In the genomic region with DNA sequence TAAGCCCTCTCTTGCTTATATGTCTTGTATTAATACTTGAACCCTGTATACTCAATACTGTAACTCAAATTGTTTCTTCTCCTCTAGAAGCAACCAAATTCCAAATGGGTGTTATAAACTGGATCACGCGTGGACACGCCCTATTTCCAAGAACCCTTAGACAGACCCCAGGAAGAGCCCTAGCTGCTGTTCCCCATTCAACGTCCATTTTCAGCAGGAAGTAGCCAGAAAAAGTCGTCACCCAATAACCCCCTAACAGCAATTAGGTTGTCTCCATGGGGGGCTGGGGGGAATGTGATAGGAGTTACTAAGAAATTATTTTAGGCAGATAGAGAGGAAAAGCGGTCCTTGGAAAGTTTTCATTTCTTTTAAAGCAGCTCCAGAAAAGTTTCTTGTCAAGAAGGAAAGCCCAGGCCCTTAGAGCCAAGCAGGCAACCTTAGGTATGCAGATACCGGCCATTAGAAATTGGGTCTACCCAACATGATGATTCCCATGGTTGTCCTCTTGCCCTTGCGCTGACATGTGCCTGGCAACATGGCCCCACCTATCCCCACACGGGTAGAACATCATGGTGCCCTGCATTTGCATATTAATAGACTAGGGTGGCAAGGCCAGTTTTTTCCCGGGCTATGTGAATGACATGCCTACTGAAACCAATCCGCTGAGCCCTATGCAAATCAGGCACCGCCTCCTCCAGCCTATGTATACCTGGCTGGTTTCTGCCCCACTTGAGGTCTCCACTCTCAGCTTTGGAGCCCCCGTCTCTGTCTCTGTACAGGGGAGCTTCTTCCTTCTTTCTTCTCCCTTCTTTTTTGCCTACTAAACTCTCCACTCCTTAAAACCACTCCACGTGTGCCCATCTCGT, we compare ENCODE assay signal across 16 cellular contexts. TPM values are rescaled to one million over a fixed set of nuclear protein-coding genes. Genes with fewer than 3 reads are reported as not detected.
A peak's percentile ranks its signal among the peaks of the same experiment; 100 is the strongest.
DNase-seq lines count a peak whose midpoint lies in the region; ATAC-seq and TF ChIP-seq lines count a peak whose summit lies in the region.
"Had no signal": no experiment of that assay in that cellular context is flagged by ENCODE, and none has a peak within 500 bp of the region (broad histone marks: within the 10 kb centered on the region; RNA-seq: fewer than 3 reads in every experiment).

No MANE protein-coding gene starts in this region.

- peaks cover 13% of the 10 kb centered on the region for H3K36me3 Mint-ChIP-seq in Caco-2 (ENCODE audit: insufficient read depth, unreplicated experiment)
- H3K36me3 Mint-ChIP-seq: activated naive CD4-positive, alpha-beta T cell treated with anti-CD3 and anti-CD28 coated beads, Interleukin-2, amount 50 U/mL, for 24 hours had no signal

- H3K4me3 ChIP-seq in Caco-2 (ENCODE audit: low read depth, low read length) (no peak overlapping the region), OCI-LY7 (ENCODE audit: low read depth, low read length, poor library complexity, severe bottlenecking) (peak overlapping the region; percentile 98), esophagus squamous epithelium (no peak overlapping the region)

- H3K27me3 ChIP-seq in Caco-2 (replicated peaks; ENCODE audit: control insufficient read depth, insufficient read depth, low read length) (no peaks in the 10 kb centered on the region), esophagus squamous epithelium (no peaks in the 10 kb centered on the region)

- TF ChIP-seq CTCF in Caco-2 (IDR thresholded peaks at IDR 0.05; ENCODE audit: insufficient read depth in 1 of 2, low read depth in 1 of 2, low read length in 1 of 2, severe bottlenecking in 1 of 2, unreplicated experiment in 1 of 2): no peak
- TF ChIP-seq CTCF in OCI-LY7 (conservative IDR thresholded peaks at IDR 0.05; ENCODE audit: low read length): no peak
- no peak for TF ChIP-seq CTCF in esophagus squamous epithelium (IDR thresholded peaks at IDR 0.05)

- H3K9me3 ChIP-seq in Caco-2 (no peaks in the 10 kb centered on the region), KOPT-K1 (ENCODE audit: insufficient read depth, low read length, poor library complexity, severe bottlenecking) (no peaks in the 10 kb centered on the region), OCI-LY7 (ENCODE audit: low read length) (no peaks in the 10 kb centered on the region), esophagus squamous epithelium (no peaks in the 10 kb centered on the region)

- whole genome bisulfite sequencing in esophagus squamous epithelium, 2 donors: 87 to 89% methylated on average over 13 to 14 of the region's 15 CpGs

- TF ChIP-seq POLR2A in esophagus squamous epithelium (IDR thresholded peaks at IDR 0.05): no peak

- H2AFZ ChIP-seq in OCI-LY7 (ENCODE audit: low read length): no peak overlapping the region

- H3K4me1 Mint-ChIP-seq in Caco-2 (ENCODE audit: low read depth, unreplicated experiment): peaks cover 18% of the 10 kb centered on the region

- peaks cover 60% of the 10 kb centered on the region for H3K4me1 ChIP-seq in Caco-2
- H3K4me1 ChIP-seq in OCI-LY7 (ENCODE audit: insufficient read depth, low read length, poor library complexity, severe bottlenecking): peaks cover 82% of the 10 kb centered on the region
- peaks cover 3 to 42% (median 13%) of the 10 kb centered on the region in 3 donors for H3K4me1 ChIP-seq in esophagus squamous epithelium

- H3K79me2 ChIP-seq in OCI-LY7 (ENCODE audit: insufficient read depth, low read depth, low read length): peaks cover 39% of the 10 kb centered on the region

- no peaks in the 10 kb centered on the region for H3K36me3 ChIP-seq in Caco-2 (ENCODE audit: control insufficient read depth, insufficient read depth, low read length)
- H3K36me3 ChIP-seq in KOPT-K1 (ENCODE audit: insufficient read depth, low read length): no peaks in the 10 kb centered on the region
- no peaks in the 10 kb centered on the region for H3K36me3 ChIP-seq in OCI-LY7 (ENCODE audit: insufficient read depth, low read length)
- H3K36me3 ChIP-seq in esophagus squamous epithelium: no peaks in the 10 kb centered on the region

- BruUV-seq in Caco-2 (replicated peaks; lab: Mats Ljungman, UMichigan) (no TSS peak), OCI-LY7 (replicated peaks; lab: Mats Ljungman, UMichigan) (no TSS peak)

- H3K27me3 Mint-ChIP-seq in Caco-2 (ENCODE audit: insufficient read depth, unreplicated experiment): no peaks in the 10 kb centered on the region
- H3K27me3 Mint-ChIP-seq: activated naive CD4-positive, alpha-beta T cell treated with anti-CD3 and anti-CD28 coated beads, Interleukin-2, amount 50 U/mL, for 24 hours; effector memory CD8-positive, alpha-beta T cell had no signal

- H3K27ac Mint-ChIP-seq in Caco-2 (ENCODE audit: unreplicated experiment): no peak overlapping the region
- H3K27ac Mint-ChIP-seq: activated naive CD4-positive, alpha-beta T cell treated with anti-CD3 and anti-CD28 coated beads, Interleukin-2, amount 50 U/mL, for 24 hours; activated T-cell treated with anti-CD3 and anti-CD28 coated beads, Interleukin-2, amount 50 U/mL, for 72 hours; effector memory CD8-positive, alpha-beta T cell had no signal

- intact Hi-C loops in Caco-2 (cut with micrococcal nuclease; ENCODE audit: unreplicated experiment): loop anchor here (1.0 kb wide), 1 partner anchor 37 kb away; no protein-coding TSS in a partner anchor
- intact Hi-C loops in OCI-LY7 (cut with micrococcal nuclease; ENCODE audit: unreplicated experiment): loop anchor here (10.0 kb wide), 1 partner anchor 293 kb away; a partner anchor contains a TSS
- intact Hi-C loops in esophagus squamous epithelium (cut with DNase I): no loop called here

- POLR2A ChIA-PET in Caco-2 (lab: Charles Lee): no interaction called here
- POLR2A ChIA-PET in OCI-LY7 (lab: Charles Lee): interaction anchor here (0.6 to 1.4 kb wide), 4 partner anchors 75 to 78 kb away, joined by 3 to 4 read pairs (median 4); no protein-coding TSS in a partner anchor

- H3K27ac ChIP-seq in KOPT-K1 (ENCODE audit: low read depth, low read length, poor library complexity, severe bottlenecking): peak overlapping the region; percentile 58
- peak overlapping the region; percentile 100 for H3K27ac ChIP-seq in OCI-LY7 (ENCODE audit: low read depth, low read length, poor library complexity, severe bottlenecking)
- peak overlapping the region in 1 of 4 donors; percentile 30 for H3K27ac ChIP-seq in esophagus squamous epithelium

- no peaks in the 10 kb centered on the region for H3K9me2 ChIP-seq in OCI-LY7 (ENCODE audit: insufficient read depth, low read length)

- CTCF ChIA-PET in Caco-2 (lab: Charles Lee): interaction anchor here (0.9 kb wide), 1 partner anchor 49 kb away, joined by 4 read pairs; no protein-coding TSS in a partner anchor
- CTCF ChIA-PET in OCI-LY7 (lab: Charles Lee; ENCODE audit: unreplicated experiment): no interaction called here

- no peak for ATAC-seq in HG03139 (IDR thresholded peaks at IDR 0.05; ENCODE audit: unreplicated experiment)
- ATAC-seq: activated T-cell treated with anti-CD3 and anti-CD28 coated beads, Interleukin-2, amount 50 U/mL, for 72 hours; effector memory CD8-positive, alpha-beta T cell; SK-N-SH treated with all-trans-retinoic acid at 6 μM for 48 hours had no signal

- peak overlapping the region; percentile 94 for H3K4me2 ChIP-seq in OCI-LY7 (ENCODE audit: low read length)

- H4K20me1 ChIP-seq in OCI-LY7 (ENCODE audit: insufficient read depth, low read length): 0 out of 2 replicates have a peak, but pooled peaks cover under 1% of the 10 kb centered on the region

- DNase-seq in Caco-2: no peak
- DNase-seq in OCI-LY7 (ENCODE audit: low spot score): peak; percentile 77
- DNase-seq in iPS-NIHi11 (ENCODE audit: low spot score): peak; percentile 11
- no peak for DNase-seq in NOMO-1 treated with DMSO at 0.1 percent for 48 hours (lab: John Stamatoyannopoulos, UW; ENCODE audit: unreplicated experiment)
- DNase-seq in esophagus squamous epithelium (lab: John Stamatoyannopoulos, UW): no peak
- no peak for DNase-seq in NCI-H128 (lab: John Stamatoyannopoulos, UW; ENCODE audit: unreplicated experiment)
- DNase-seq: activated CD4-positive, CD25-positive, alpha-beta regulatory T cell treated with anti-CD3 and anti-CD28 coated beads, Interleukin-2, amount 50 U/mL, for 72 hours; activated T-cell treated with anti-CD3 and anti-CD28 coated beads, Interleukin-2, amount 50 U/mL, for 72 hours; effector memory CD8-positive, alpha-beta T cell; KBM-7; NCI-H2171; T-helper 9 cell had no signal

- peak overlapping the region; percentile 0 for H3K4me3 Mint-ChIP-seq in Caco-2 (ENCODE audit: unreplicated experiment)
- H3K4me3 Mint-ChIP-seq: activated naive CD4-positive, alpha-beta T cell treated with anti-CD3 and anti-CD28 coated beads, Interleukin-2, amount 50 U/mL, for 24 hours; activated T-cell treated with anti-CD3 and anti-CD28 coated beads, Interleukin-2, amount 50 U/mL, for 72 hours; effector memory CD8-positive, alpha-beta T cell had no signal

- no peaks in the 10 kb centered on the region for H3K9me3 Mint-ChIP-seq in Caco-2 (ENCODE audit: unreplicated experiment)
- H3K9me3 Mint-ChIP-seq: activated naive CD4-positive, alpha-beta T cell treated with anti-CD3 and anti-CD28 coated beads, Interleukin-2, amount 50 U/mL, for 24 hours; effector memory CD8-positive, alpha-beta T cell had no signal

RNA-seq across cellular contexts. Expression of a gene that starts 4.0 kb away (rescaled TPM):
- total RNA-seq in Caco-2 (2022) (152 and 166 TPM in 2 replicates), OCI-LY7 (2022) (83.2 and 132 TPM in 2 replicates), esophagus squamous epithelium (100 to 1,000 TPM; 131 to 191 (median 157) TPM)
- 74.0 and 83.8 TPM in 2 replicates for total RNA-seq in OCI-LY7 (2014; rRNA removed; shearing (Covaris generic))

Comparison
In these comparisons a context has a peak if more than half of its experiments do, and no peak if none do; other contexts are left out.
1. DNase-seq: peak in OCI-LY7 (single experiment) and iPS-NIHi11 (single experiment); none in Caco-2 (0 of 2), NOMO-1 treated with DMSO at 0.1 percent for 48 hours (single experiment), esophagus squamous epithelium (single experiment) and NCI-H128 (single experiment).